ENCODE assay signal across 9 cellular contexts in genomic region chr3:49900491-49901153, GRCh38. TPM values are rescaled to one million over a fixed set of nuclear protein-coding genes. Genes with fewer than 3 reads are reported as not detected.
DNase-seq lines count a peak whose midpoint lies in the region; ATAC-seq and TF ChIP-seq lines count a peak whose summit lies in the region.
"Had no signal": no experiment of that assay in that cellular context is flagged by ENCODE, and none has a peak within 500 bp of the region (broad histone marks: within the 10 kb centered on the region; RNA-seq: fewer than 3 reads in every experiment).

No MANE protein-coding gene starts in this region.

- H3K4me3 Mint-ChIP-seq in HFFc6 = no peak overlapping the region
- H3K4me3 Mint-ChIP-seq in activated naive CD4-positive, alpha-beta T cell treated with anti-CD3 and anti-CD28 coated beads, Interleukin-2, amount 10 ng/mL, durations not matched to agents 7 days and 5 days = no peak overlapping the region
- H3K4me3 Mint-ChIP-seq: immature natural killer cell had no signal

- peaks cover 1% of the 10 kb centered on the region; the same call in 1 of the 2 replicates for H3K27me3 Mint-ChIP-seq in HFFc6 (ENCODE audit: insufficient read depth)
- H3K27me3 Mint-ChIP-seq in activated naive CD4-positive, alpha-beta T cell treated with anti-CD3 and anti-CD28 coated beads, Interleukin-2, amount 10 ng/mL, durations not matched to agents 7 days and 5 days = no peaks in the 10 kb centered on the region

- no peak for TF ChIP-seq EP300 in esophagus muscularis mucosa (IDR thresholded peaks at IDR 0.05)

- CTCF ChIA-PET in activated naive CD4-positive, alpha-beta T cell treated with anti-CD3 and anti-CD28 coated beads, Interleukin-2, amount 10 ng/mL, durations not matched to agents 7 days and 5 days (lab: Charles Lee) = interaction anchor here (1.1 to 1.5 kb wide), 3 partner anchors 61 to 361 kb away, joined by 5 read pairs; partner anchors contain the start of gene INKA1

- peak; percentile 72 for DNase-seq in HFFc6
- DNase-seq in RWPE2 (ENCODE audit: low spot score) = peak; percentile 95
- peak; percentile 62 for DNase-seq in left cardiac atrium
- DNase-seq in stromal cell of bone marrow (ENCODE audit: low read depth) = peak; percentile 29
- no peak for DNase-seq in esophagus muscularis mucosa (ENCODE audit: extremely low spot score)
- no peak for DNase-seq in activated naive CD4-positive, alpha-beta T cell treated with anti-CD3 and anti-CD28 coated beads, Interleukin-2, amount 10 ng/mL, durations not matched to agents 7 days and 5 days
- no peak for DNase-seq in cerebellar cortex (ENCODE audit: low spot score)
- DNase-seq: immature natural killer cell had no signal

- no peaks in the 10 kb centered on the region for H3K9me3 Mint-ChIP-seq in HFFc6
- H3K9me3 Mint-ChIP-seq in activated naive CD4-positive, alpha-beta T cell treated with anti-CD3 and anti-CD28 coated beads, Interleukin-2, amount 10 ng/mL, durations not matched to agents 7 days and 5 days = no peaks in the 10 kb centered on the region
- H3K9me3 Mint-ChIP-seq: immature natural killer cell had no signal

- H3K4me3 ChIP-seq in RWPE2 (ENCODE audit: severe bottlenecking) (peak overlapping the region; percentile 25), esophagus muscularis mucosa (no peak overlapping the region)

- intact Hi-C loops in left cardiac atrium (cut with DNase I) = no loop called here
- intact Hi-C loops in esophagus muscularis mucosa (cut with DNase I) = loop anchor here (5.0 kb wide), 1 partner anchor 58 kb away; no protein-coding TSS in a partner anchor

- peak; percentile 75 for ATAC-seq in RWPE2 (ENCODE audit: low read depth)
- peak; percentile 64 to 89 for ATAC-seq in left cardiac atrium
- ATAC-seq in GM21390 (IDR thresholded peaks at IDR 0.05; ENCODE audit: unreplicated experiment) = no peak

- H3K9me3 ChIP-seq in RWPE2 (ENCODE audit: severe bottlenecking) (no peaks in the 10 kb centered on the region), esophagus muscularis mucosa (no peaks in the 10 kb centered on the region)

- peaks cover 64% of the 10 kb centered on the region for H3K36me3 ChIP-seq in RWPE2 (ENCODE audit: low read depth)
- H3K36me3 ChIP-seq in esophagus muscularis mucosa = peaks cover 0 to 25% (median 7%) of the 10 kb centered on the region in 4 donors

- no peaks in the 10 kb centered on the region for H3K36me3 Mint-ChIP-seq in HFFc6 (ENCODE audit: low read depth)
- H3K36me3 Mint-ChIP-seq in activated naive CD4-positive, alpha-beta T cell treated with anti-CD3 and anti-CD28 coated beads, Interleukin-2, amount 10 ng/mL, durations not matched to agents 7 days and 5 days = peaks cover 3% of the 10 kb centered on the region
- H3K36me3 Mint-ChIP-seq: immature natural killer cell had no signal

- H3K27me3 ChIP-seq in RWPE2 (ENCODE audit: insufficient read depth, poor library complexity, severe bottlenecking) (no peaks in the 10 kb centered on the region), esophagus muscularis mucosa (no peaks in the 10 kb centered on the region)

- WGBS in esophagus muscularis mucosa = no CpG with 5 or more reads among the region's 8 CpGs

- H3K4me1 ChIP-seq in RWPE2 (ENCODE audit: insufficient read depth, poor library complexity, severe bottlenecking) = peaks cover 26% of the 10 kb centered on the region
- peaks cover 19 to 49% (median 41%) of the 10 kb centered on the region in 4 donors for H3K4me1 ChIP-seq in esophagus muscularis mucosa

- peaks cover 11% of the 10 kb centered on the region for H3K4me1 Mint-ChIP-seq in HFFc6 (ENCODE audit: low read depth)
- peaks cover 29% of the 10 kb centered on the region for H3K4me1 Mint-ChIP-seq in activated naive CD4-positive, alpha-beta T cell treated with anti-CD3 and anti-CD28 coated beads, Interleukin-2, amount 10 ng/mL, durations not matched to agents 7 days and 5 days

- no peak overlapping the region for H3K27ac Mint-ChIP-seq in HFFc6
- H3K27ac Mint-ChIP-seq in activated naive CD4-positive, alpha-beta T cell treated with anti-CD3 and anti-CD28 coated beads, Interleukin-2, amount 10 ng/mL, durations not matched to agents 7 days and 5 days = no peak overlapping the region

- no peak for TF ChIP-seq POLR2A in esophagus muscularis mucosa (IDR thresholded peaks at IDR 0.05; ENCODE audit: low read depth)

- TF ChIP-seq CTCF in HFFc6 (IDR thresholded peaks at IDR 0.05) = no peak
- no peak for TF ChIP-seq CTCF in RWPE2 (IDR thresholded peaks at IDR 0.05; ENCODE audit: poor library complexity, severe bottlenecking)
- TF ChIP-seq CTCF in esophagus muscularis mucosa (IDR thresholded peaks at IDR 0.05) = no peak

- H3K27ac ChIP-seq in RWPE2 (ENCODE audit: poor library complexity, severe bottlenecking) (peak overlapping the region; percentile 98), esophagus muscularis mucosa (replicated peaks in 1 of 4) (no peak overlapping the region)

RNA-seq across cellular contexts. Expression of gene MST1R, which starts 3.1 kb away (rescaled TPM):
- total RNA-seq in HFFc6 (2021; fragmentation: NEBNext Ultra II Directional; extraction: Animal tissue kit (Norgen Biotek cat#: 25700)) = 1 to 10 TPM in 1 of 6 experiments, under 1 TPM in 5; 0.34 to 1.1 (median 0.80) TPM
- total RNA-seq in left cardiac atrium = 1 to 10 TPM; 1.7 to 1.8 TPM
- 1 to 10 TPM; 1.7 to 6.6 (median 3.6) TPM for total RNA-seq in esophagus muscularis mucosa

RNA-seq across cellular contexts. Expression of gene MON1A, which starts 29.0 kb away (rescaled TPM):
- 10 to 100 TPM; 13.6 to 20.3 (median 15.7) TPM for total RNA-seq in HFFc6 (2021; fragmentation: NEBNext Ultra II Directional; extraction: Animal tissue kit (Norgen Biotek cat#: 25700))
- total RNA-seq in left cardiac atrium = 1 to 10 TPM; 7.3 to 9.4 TPM
- 10 to 100 TPM in 3 of 4 donors, 1 to 10 TPM in 1; 9.9 to 19.1 (median 15.7) TPM for total RNA-seq in esophagus muscularis mucosa

RNA-seq across cellular contexts. Expression of gene CAMKV, which starts 30.9 kb away (rescaled TPM):
- not detected for total RNA-seq in HFFc6 (2021; fragmentation: NEBNext Ultra II Directional; extraction: Animal tissue kit (Norgen Biotek cat#: 25700))
- total RNA-seq in left cardiac atrium = not detected
- total RNA-seq in esophagus muscularis mucosa = under 1 TPM in 1 of 4 donors, not detected in 3; 0.13 TPM

RNA-seq across cellular contexts. Expression of gene RBM6, which starts 39.3 kb away (rescaled TPM):
- total RNA-seq in HFFc6 (2021; fragmentation: NEBNext Ultra II Directional; extraction: Animal tissue kit (Norgen Biotek cat#: 25700)) = 10 to 100 TPM; 32.5 to 41.6 (median 34.5) TPM
- 10 to 100 TPM; 38.2 to 45.4 TPM for total RNA-seq in left cardiac atrium
- total RNA-seq in esophagus muscularis mucosa = 100 to 1,000 TPM in 1 of 4 donors, 10 to 100 TPM in 3; 57.9 to 100 (median 66.9) TPM

RNA-seq across cellular contexts. Expression of gene TRAIP, which starts 44.3 kb away (rescaled TPM):
- 1 to 10 TPM; 3.4 to 7.5 (median 6.3) TPM for total RNA-seq in HFFc6 (2021; fragmentation: NEBNext Ultra II Directional; extraction: Animal tissue kit (Norgen Biotek cat#: 25700))
- 1 to 10 TPM; 1.4 to 1.7 TPM for total RNA-seq in left cardiac atrium
- total RNA-seq in esophagus muscularis mucosa = 1 to 10 TPM in 2 of 4 donors, under 1 TPM in 1, not detected in 1; 0.84 to 1.4 (median 1.3) TPM

Comparison
In these comparisons a context has a peak if more than half of its experiments do, and no peak if none do; other contexts are left out.
1. DNase-seq: peak in HFFc6 (single experiment), RWPE2 (single experiment), left cardiac atrium (single experiment) and stromal cell of bone marrow (single experiment); none in esophagus muscularis mucosa (single experiment), activated naive CD4-positive, alpha-beta T cell treated with anti-CD3 and anti-CD28 coated beads, Interleukin-2, amount 10 ng/mL, durations not matched to agents 7 days and 5 days (single experiment) and cerebellar cortex (single experiment).